Comparison of ENCODE assay signal across 26 cellular contexts in genomic region chrX:113726898-113727297, GRCh38.
A peak's percentile ranks its signal among the peaks of the same experiment; 100 is the strongest.
DNase-seq lines count a peak whose midpoint lies in the region; ATAC-seq and TF ChIP-seq lines count a peak whose summit lies in the region.
"Had no signal": no experiment of that assay in that cellular context is flagged by ENCODE, and none has a peak within 500 bp of the region (broad histone marks: within the 10 kb centered on the region; RNA-seq: fewer than 3 reads in every experiment).

No MANE protein-coding gene starts in this region.

- intact Hi-C loops in left lung (cut with DNase I): no loop called here

- peak overlapping the region in 6 of 11 experiments; percentile 1 to 44 (median 34); a peak in 9 of 22 replicates for H3K4me2 ChIP-seq in BLaER1 treated with 17β-estradiol and CSF1 and Interleukin-3, amounts not matched to agents 10 nM and 100 nM
- H3K4me2 ChIP-seq: A549 had no signal

- no peaks in the 10 kb centered on the region for H3K36me3 ChIP-seq in BLaER1 treated with 17β-estradiol and CSF1 and Interleukin-3, amounts not matched to agents 10 nM and 100 nM
- H3K36me3 ChIP-seq in left lung: no peaks in the 10 kb centered on the region
- H3K36me3 ChIP-seq: right lobe of liver, WERI-Rb-1 had no signal

- no peak overlapping the region for H3K9ac ChIP-seq in BLaER1 treated with 17β-estradiol and CSF1 and Interleukin-3, amounts not matched to agents 10 nM and 100 nM

- no peak overlapping the region for H3K4me3 ChIP-seq in BLaER1 treated with 17β-estradiol and CSF1 and Interleukin-3, amounts not matched to agents 10 nM and 100 nM
- H3K4me3 ChIP-seq in left lung: no peak overlapping the region
- H3K4me3 ChIP-seq: A549, K562, right lobe of liver had no signal

- TF ChIP-seq CTCF in left lung (IDR thresholded peaks at IDR 0.05): no peak

- peak; percentile 9 for DNase-seq in M059J (ENCODE audit: low read depth)
- DNase-seq in NCI-H146 treated with DMSO at 0.1 percent for 48 hours (lab: John Stamatoyannopoulos, UW; ENCODE audit: unreplicated experiment): no peak
- DNase-seq in left lung: no peak
- DNase-seq in AG08395 (ENCODE audit: low spot score): no peak
- DNase-seq: activated CD4-positive, alpha-beta T cell treated with anti-CD3 and anti-CD28 coated beads, Interleukin-2, amount 50 U/mL, for 4 hours; activated naive CD4-positive, alpha-beta T cell; CD8-positive, alpha-beta T cell; central memory CD4-positive, alpha-beta T cell; DMS53; foreskin melanocyte; kidney; naive B cell; NCI-H1105; NCI-H2107; NCI-H526; PC-3; right lobe of liver; SIG-M5; stimulated activated CD4-positive, alpha-beta T cell treated with anti-CD3 and anti-CD28 coated beads, Interleukin-15, amount 100 ng/mL, for 24 hours; WERI-Rb-1 had no signal

- peak overlapping the region in 6 of 11 experiments; percentile 10 to 43 (median 27); a peak in 6 of 22 replicates for H3K27ac ChIP-seq in BLaER1 treated with 17β-estradiol and CSF1 and Interleukin-3, amounts not matched to agents 10 nM and 100 nM
- H3K27ac ChIP-seq in left lung: no peak overlapping the region
- H3K27ac ChIP-seq: A549, right lobe of liver, WERI-Rb-1 had no signal

- H3K4me1 ChIP-seq in BLaER1 treated with 17β-estradiol and CSF1 and Interleukin-3, amounts not matched to agents 10 nM and 100 nM: peaks cover 0 to 20% (median 8%) of the 10 kb centered on the region in 10 experiments; a peak in 8 of 20 replicates
- H3K4me1 ChIP-seq in left lung: no peaks in the 10 kb centered on the region
- H3K4me1 ChIP-seq: A549, right lobe of liver had no signal

- ATAC-seq in GM19023 (IDR thresholded peaks at IDR 0.05; ENCODE audit: unreplicated experiment) (peak; percentile 11), HG02798 (IDR thresholded peaks at IDR 0.05; ENCODE audit: poor library complexity, unreplicated experiment) (peak; percentile 40), left lung (no peak), GM18873 (IDR thresholded peaks at IDR 0.05; ENCODE audit: low FRiP score, unreplicated experiment) (no peak)
- ATAC-seq: A549; CD8-positive, alpha-beta T cell; K562; PC-3; right lobe of liver had no signal

- peaks cover 24 to 88% (median 79%) of the 10 kb centered on the region in 11 experiments; a peak in 21 of 22 replicates for H3K27me3 ChIP-seq in BLaER1 treated with 17β-estradiol and CSF1 and Interleukin-3, amounts not matched to agents 10 nM and 100 nM
- H3K27me3 ChIP-seq in left lung: no peaks in the 10 kb centered on the region
- H3K27me3 ChIP-seq: right lobe of liver had no signal

- H3K9me3 ChIP-seq in BLaER1 treated with 17β-estradiol and CSF1 and Interleukin-3, amounts not matched to agents 10 nM and 100 nM (replicated peaks in 1 of 11): peaks cover 7 to 20% (median 11%) of the 10 kb centered on the region in 11 experiments; a peak in 15 of 22 replicates
- peaks cover 0 to 5% of the 10 kb centered on the region in 2 donors for H3K9me3 ChIP-seq in left lung
- H3K9me3 ChIP-seq: A549, right lobe of liver had no signal

- no peaks in the 10 kb centered on the region for H4K20me1 ChIP-seq in BLaER1 treated with 17β-estradiol and CSF1 and Interleukin-3, amounts not matched to agents 10 nM and 100 nM

Comparison
In these comparisons a context has a peak if more than half of its experiments do, and no peak if none do; other contexts are left out.
1. H3K27ac ChIP-seq: peak in BLaER1 treated with 17β-estradiol and CSF1 and Interleukin-3, amounts not matched to agents 10 nM and 100 nM (6 of 11); none in left lung (0 of 2).
2. ATAC-seq: peak in GM19023 (single experiment) and HG02798 (single experiment); none in left lung (single experiment) and GM18873 (single experiment).